ENCODE assay signal across 8 cellular contexts in genomic region chr11:103091810-103092524, GRCh38. TPM values are rescaled to one million over a fixed set of nuclear protein-coding genes. Genes with fewer than 3 reads are reported as not detected.
DNase-seq lines count a peak whose midpoint lies in the region; ATAC-seq and TF ChIP-seq lines count a peak whose summit lies in the region.

TSS of gene DCUN1D5 (minus strand) at chr11:103092160. CDS start at chr11:103091872, 288 bp downstream.

- H3K4me3 Mint-ChIP-seq in activated T-cell treated with anti-CD3 and anti-CD28 coated beads, Interleukin-2, amount 50 U/mL, for 4 hours: peak within 1 kb of the TSS; percentile 91

- BruUV-seq in Panc1 (replicated peaks; lab: Mats Ljungman, UMichigan): no TSS peak

- no peaks in the 10 kb centered on the region for H3K9me3 Mint-ChIP-seq in activated T-cell treated with anti-CD3 and anti-CD28 coated beads, Interleukin-2, amount 50 U/mL, for 4 hours

- ATAC-seq in GM21723 (IDR thresholded peaks at IDR 0.05; ENCODE audit: unreplicated experiment): peak; percentile 99
- ATAC-seq in Panc1: peak; percentile 99
- ATAC-seq in activated T-cell treated with anti-CD3 and anti-CD28 coated beads, Interleukin-2, amount 50 U/mL, for 4 hours: peak; percentile 98

- DNase-seq in DMS53 (lab: John Stamatoyannopoulos, UW) (peak; percentile 99), KG1 (lab: John Stamatoyannopoulos, UW) (peak; percentile 82), Panc1 (ENCODE audit: low read depth, low spot score) (peak; percentile 88)
- DNase-seq in activated T-cell treated with anti-CD3 and anti-CD28 coated beads, Interleukin-2, amount 50 U/mL, for 4 hours: peak; percentile 95
- DNase-seq in stimulated activated CD8-positive, alpha-beta memory T cell treated with anti-CD3 and anti-CD28 coated beads, Interleukin-7, amount 100 ng/mL, for 1 hour (ENCODE audit: low read depth in 2 of 2): peak; percentile 89 to 94

- H3K4me1 ChIP-seq in Panc1 (ENCODE audit: control insufficient read depth, insufficient read depth, low read length): peaks cover 17% of the 10 kb centered on the region
- peaks cover 0 to 3% of the 10 kb centered on the region in 2 donors for H3K4me1 ChIP-seq in esophagus (ENCODE audit: control insufficient read depth in 2 of 2, insufficient read depth in 2 of 2, low read length in 1 of 2)
- peaks cover 9% of the 10 kb centered on the region for H3K4me1 ChIP-seq in mucosa of stomach (ENCODE audit: control insufficient read depth, insufficient read depth, low read length)

- H3K27me3 Mint-ChIP-seq in activated T-cell treated with anti-CD3 and anti-CD28 coated beads, Interleukin-2, amount 50 U/mL, for 4 hours (ENCODE audit: low read depth): peaks cover 15% of the 10 kb centered on the region

- H3K36me3 ChIP-seq in Panc1 (ENCODE audit: control insufficient read depth, insufficient read depth, low read length) (peaks cover 21% of the 10 kb centered on the region), esophagus (ENCODE audit: control insufficient read depth in 2 of 2, insufficient read depth in 2 of 2, low read length in 1 of 2) (no peaks in the 10 kb centered on the region), mucosa of stomach (ENCODE audit: control insufficient read depth, insufficient read depth, low read length) (no peaks in the 10 kb centered on the region)

- H3K36me3 Mint-ChIP-seq in activated T-cell treated with anti-CD3 and anti-CD28 coated beads, Interleukin-2, amount 50 U/mL, for 4 hours (ENCODE audit: insufficient read depth): peaks cover 10% of the 10 kb centered on the region

- H3K9ac ChIP-seq in mucosa of stomach (ENCODE audit: low read length): peak within 1 kb of the TSS; percentile 94

- H3K27ac ChIP-seq in Panc1 (ENCODE audit: low read length): peak within 1 kb of the TSS; percentile 97
- H3K27ac ChIP-seq in esophagus (ENCODE audit: low read depth in 2 of 2, low read length in 1 of 2): peak within 1 kb of the TSS; percentile 80 to 92

- H3K4me1 Mint-ChIP-seq in activated T-cell treated with anti-CD3 and anti-CD28 coated beads, Interleukin-2, amount 50 U/mL, for 4 hours (ENCODE audit: low read depth): peaks cover 28% of the 10 kb centered on the region

- H3K4me3 ChIP-seq in Panc1 (ENCODE audit: low read depth in 2 of 2, low read length in 2 of 2) (peak within 1 kb of the TSS; percentile 86 to 93), esophagus (ENCODE audit: low read depth in 1 of 2, low read length in 2 of 2) (peak within 1 kb of the TSS; percentile 83 to 92), mucosa of stomach (ENCODE audit: low read length) (peak within 1 kb of the TSS; percentile 73)

- intact Hi-C loops in Panc1 (cut with micrococcal nuclease; ENCODE audit: unreplicated experiment): no loop called here

- H3K9me3 ChIP-seq in Panc1 (ENCODE audit: control insufficient read depth, insufficient read depth, low read depth, low read length) (no peaks in the 10 kb centered on the region), esophagus (ENCODE audit: control insufficient read depth in 2 of 2, insufficient read depth in 1 of 2, low read depth in 1 of 2, low read length in 1 of 2) (no peaks in the 10 kb centered on the region), mucosa of stomach (ENCODE audit: control insufficient read depth, low read length) (no peaks in the 10 kb centered on the region)

- in situ Hi-C loops in Panc1 (cut with HindIII; ENCODE audit: low pct_unique_long_range_greater_than_20kb, low sequenced_read_pairs): no loop called here

- CTCF ChIA-PET in Panc1 (lab: Charles Lee): interaction anchor here (0.5 to 1.3 kb wide), 3 partner anchors 17 to 527 kb away, joined by 3 to 8 read pairs (median 4); partner anchors contain the start of gene DYNC2H1

- 0 to 1% methylated on average over 42 to 54 of the region's 54 CpGs for WGBS in esophagus, 2 donors

- POLR2A ChIA-PET in Panc1 (lab: Charles Lee): interaction anchor here (0.8 to 2.0 kb wide), 2 partner anchors 17 to 30 kb away, joined by 3 to 14 read pairs; partner anchors contain the start of gene DYNC2H1

- TF ChIP-seq CTCF in Panc1 (IDR thresholded peaks at IDR 0.05): no peak

- peaks cover 2% of the 10 kb centered on the region; the same call in 1 of the 2 replicates for H3K27me3 ChIP-seq in Panc1 (ENCODE audit: control insufficient read depth, insufficient read depth, low read length)
- no peaks in the 10 kb centered on the region for H3K27me3 ChIP-seq in esophagus (ENCODE audit: control insufficient read depth in 1 of 2, insufficient read depth in 2 of 2, low read length in 2 of 2)
- H3K27me3 ChIP-seq in mucosa of stomach (ENCODE audit: control insufficient read depth, insufficient read depth, low read length): no peaks in the 10 kb centered on the region

RNA-seq across cellular contexts. Expression of gene DCUN1D5, which starts in this region (rescaled TPM):
- total RNA-seq in Panc1 (2021; ENCODE audit: unreplicated experiment): 68.3 TPM
- 61.2 TPM for polyA plus RNA-seq in Panc1 (2012; ENCODE audit: insufficient read length)
- total RNA-seq in activated T-cell treated with anti-CD3 and anti-CD28 coated beads, Interleukin-2, amount 50 U/mL, for 4 hours: 100 to 1,000 TPM; 102 to 121 (median 110) TPM
- 10 to 100 TPM in 1 of 2 donors, 1 to 10 TPM in 1; 6.9 to 26.4 TPM for polyA plus RNA-seq in esophagus

Comparison
In these comparisons a context has a peak if more than half of its experiments do, and no peak if none do; other contexts are left out.
1. Peak in every context shown above with its lines: DNase-seq, ATAC-seq, H3K4me3 ChIP-seq and H3K27ac ChIP-seq.